In the genomic region with DNA sequence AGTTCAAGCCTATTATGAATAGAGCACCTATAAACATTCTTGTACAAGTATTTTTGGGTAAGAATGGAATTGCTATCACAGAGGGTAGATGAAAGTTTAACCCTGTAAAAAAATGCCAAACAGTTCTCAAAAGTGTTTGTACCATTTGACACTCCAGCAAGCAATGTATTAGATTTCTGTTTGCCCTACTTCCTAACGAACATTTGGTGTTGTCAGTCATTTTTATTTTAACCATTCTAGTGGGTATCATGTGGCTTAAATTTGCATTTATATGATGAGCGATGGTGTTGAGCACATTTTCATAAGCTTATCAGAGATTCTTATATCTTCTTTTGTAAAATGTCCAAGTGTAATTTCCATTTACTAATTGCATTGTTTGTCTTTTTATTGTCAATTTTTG, we compare ENCODE assay signal across 25 cellular contexts.
"Had no signal": no experiment of that assay in that cellular context is flagged by ENCODE, and none has a peak within 500 bp of the region (broad histone marks: within the 10 kb centered on the region; RNA-seq: fewer than 3 reads in every experiment).

No MANE protein-coding gene starts in this region.

- H3K4me3 ChIP-seq: colonic mucosa, esophagus squamous epithelium, gastroesophageal sphincter, heart left ventricle, hepatocyte, lower lobe of right lung, mucosa of descending colon had no signal

- DNase-seq: colonic mucosa; cortex of kidney; effector CD8-positive, alpha-beta T cell; effector memory CD8-positive, alpha-beta T cell; endodermal cell; erythroblast; esophagus squamous epithelium; foreskin fibroblast; foreskin melanocyte; heart left ventricle; hypothalamus; immature natural killer cell; islet precursor cell; kidney; kidney glomerular epithelial cell; left colon; left ventricle myocardium superior; lower lobe of right lung; mesenchymal stem cell; mucosa of descending colon had no signal

- H3K27me3 ChIP-seq: colonic mucosa, esophagus squamous epithelium, gastroesophageal sphincter, heart left ventricle, hepatocyte had no signal

- H3K36me3 ChIP-seq: colonic mucosa, esophagus squamous epithelium, gastroesophageal sphincter, heart left ventricle, lower lobe of right lung had no signal

- H3K27ac ChIP-seq: colonic mucosa, epithelial cell of prostate, esophagus squamous epithelium, gastroesophageal sphincter, heart left ventricle, hepatocyte, lower lobe of right lung had no signal

- ATAC-seq: effector memory CD8-positive, alpha-beta T cell; esophagus mucosa; gastroesophageal sphincter; heart left ventricle; left colon; left lobe of liver; left ventricle myocardium superior; lower lobe of right lung; mucosa of descending colon had no signal

- H3K9me3 ChIP-seq: colonic mucosa, esophagus squamous epithelium, lower lobe of right lung, mucosa of descending colon had no signal

- H3K4me1 ChIP-seq: colonic mucosa, esophagus squamous epithelium, gastroesophageal sphincter, heart left ventricle, lower lobe of right lung had no signal
